ENCODE assay signal across 8 cellular contexts in the genomic region with DNA sequence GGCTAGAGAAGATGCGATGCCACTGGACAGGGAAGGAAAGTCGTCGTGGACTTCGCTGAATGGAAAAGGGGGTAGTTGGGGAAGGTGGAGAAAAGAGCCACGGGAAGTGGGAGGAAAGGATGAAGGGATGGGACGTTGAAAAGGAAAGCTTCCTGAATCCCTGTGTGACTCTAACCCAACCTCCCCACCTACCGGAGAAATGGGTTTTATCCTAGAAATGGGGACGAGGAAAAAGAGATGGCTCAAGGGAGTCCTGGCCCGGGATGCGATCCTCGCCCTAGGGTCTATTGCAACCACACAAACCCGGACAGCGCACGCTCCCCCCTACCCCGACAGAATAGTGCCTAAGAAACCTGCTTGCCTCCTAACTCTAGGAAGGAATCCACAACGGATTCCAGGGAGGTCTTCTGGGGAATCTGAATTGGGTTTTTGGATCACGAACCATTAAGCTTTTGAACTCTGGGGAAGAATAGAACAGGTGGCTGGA. TPM values are rescaled to one million over a fixed set of nuclear protein-coding genes. Genes with fewer than 3 reads are reported as not detected.
DNase-seq lines count a peak whose midpoint lies in the region; ATAC-seq and TF ChIP-seq lines count a peak whose summit lies in the region.

No MANE protein-coding gene starts in this region.

- in situ Hi-C loops in gastrocnemius medialis (cut with MboI; ENCODE audit: low sequenced_read_pairs in 4 of 4): loop anchor here in 1 of 4 donors (25.0 kb wide), 1 partner anchor 397 kb away; the partner anchor contains the start of gene RAP1GDS1

- H3K4me1 ChIP-seq in gastrocnemius medialis: peaks cover 21 to 28% of the 10 kb centered on the region in 2 donors

- H3K4me1 Mint-ChIP-seq in activated CD8-positive, alpha-beta memory T cell treated with anti-CD3 and anti-CD28 coated beads, Interleukin-2, amount 10 ng/mL, durations not matched to agents 7 days and 5 days: peaks cover 73% of the 10 kb centered on the region
- peaks cover 82% of the 10 kb centered on the region for H3K4me1 Mint-ChIP-seq in activated T-helper 1 cell treated with anti-CD3 and anti-CD28 coated beads, Interleukin-12 subunit alpha, Interleukin-12 subunit beta, Interleukin-2, Interleukin-4 antibody, amounts not matched to agents 30 ng/mL and 10 ng/mL and 1 ng/mL, durations not matched to agents 14 hours and 24 hours and 36 hours (ENCODE audit: low read depth)

- no peak for ATAC-seq in activated CD8-positive, alpha-beta memory T cell treated with anti-CD3 and anti-CD28 coated beads, Interleukin-2, amount 10 ng/mL, durations not matched to agents 7 days and 5 days
- ATAC-seq in left ventricle myocardium superior (peak; percentile 19), gastrocnemius medialis (peak; percentile 10 to 13), HG03565 (IDR thresholded peaks at IDR 0.05; ENCODE audit: unreplicated experiment) (no peak)

- no peaks in the 10 kb centered on the region for H3K27me3 Mint-ChIP-seq in activated CD8-positive, alpha-beta memory T cell treated with anti-CD3 and anti-CD28 coated beads, Interleukin-2, amount 10 ng/mL, durations not matched to agents 7 days and 5 days
- no peaks in the 10 kb centered on the region for H3K27me3 Mint-ChIP-seq in activated T-helper 1 cell treated with anti-CD3 and anti-CD28 coated beads, Interleukin-12 subunit alpha, Interleukin-12 subunit beta, Interleukin-2, Interleukin-4 antibody, amounts not matched to agents 30 ng/mL and 10 ng/mL and 1 ng/mL, durations not matched to agents 14 hours and 24 hours and 36 hours (ENCODE audit: insufficient read depth)

- intact Hi-C loops in activated T-helper 1 cell treated with anti-CD3 and anti-CD28 coated beads, Interleukin-12 subunit alpha, Interleukin-12 subunit beta, Interleukin-2, Interleukin-4 antibody, amounts not matched to agents 30 ng/mL and 10 ng/mL and 1 ng/mL, durations not matched to agents 14 hours and 24 hours and 36 hours (cut with micrococcal nuclease): no loop called here
- intact Hi-C loops in left ventricle myocardium superior (cut with micrococcal nuclease) (no loop called here), gastrocnemius medialis (cut with DNase I; ENCODE audit: low total_unique reads) (loop anchor here (2.0 to 10.0 kb wide), 4 partner anchors 194 to 398 kb away; partner anchors contain the start of genes EIF4E, METAP1 and RAP1GDS1)

- no peak for TF ChIP-seq POLR2A in gastrocnemius medialis (IDR thresholded peaks at IDR 0.05)

- TF ChIP-seq CTCF in gastrocnemius medialis (IDR thresholded peaks at IDR 0.05 in 4 of 5, conservative IDR thresholded peaks at IDR 0.05 in 1 of 5): no peak

- H3K27ac ChIP-seq in gastrocnemius medialis: peak overlapping the region; percentile 74 to 81 (median 78)

- peaks cover 17% of the 10 kb centered on the region for H3K36me3 Mint-ChIP-seq in activated CD8-positive, alpha-beta memory T cell treated with anti-CD3 and anti-CD28 coated beads, Interleukin-2, amount 10 ng/mL, durations not matched to agents 7 days and 5 days
- peaks cover 15% of the 10 kb centered on the region for H3K36me3 Mint-ChIP-seq in activated T-helper 1 cell treated with anti-CD3 and anti-CD28 coated beads, Interleukin-12 subunit alpha, Interleukin-12 subunit beta, Interleukin-2, Interleukin-4 antibody, amounts not matched to agents 30 ng/mL and 10 ng/mL and 1 ng/mL, durations not matched to agents 14 hours and 24 hours and 36 hours (ENCODE audit: low read depth)

- no peaks in the 10 kb centered on the region for H3K9me3 ChIP-seq in gastrocnemius medialis

- CTCF ChIA-PET in activated CD8-positive, alpha-beta memory T cell treated with anti-CD3 and anti-CD28 coated beads, Interleukin-2, amount 10 ng/mL, durations not matched to agents 7 days and 5 days (lab: Charles Lee): interaction anchor here (1.1 to 1.4 kb wide), 2 partner anchors 17 to 191 kb away, joined by 4 to 5 read pairs; no protein-coding TSS in a partner anchor

- peak overlapping the region; percentile 57 to 75 (median 69) for H3K4me3 ChIP-seq in gastrocnemius medialis

- H3K36me3 ChIP-seq in gastrocnemius medialis: no peaks in the 10 kb centered on the region

- H3K4me3 Mint-ChIP-seq in activated CD8-positive, alpha-beta memory T cell treated with anti-CD3 and anti-CD28 coated beads, Interleukin-2, amount 10 ng/mL, durations not matched to agents 7 days and 5 days: peak overlapping the region; percentile 94
- H3K4me3 Mint-ChIP-seq in activated T-helper 1 cell treated with anti-CD3 and anti-CD28 coated beads, Interleukin-12 subunit alpha, Interleukin-12 subunit beta, Interleukin-2, Interleukin-4 antibody, amounts not matched to agents 30 ng/mL and 10 ng/mL and 1 ng/mL, durations not matched to agents 14 hours and 24 hours and 36 hours: peak overlapping the region; percentile 89

- H3K27me3 ChIP-seq in gastrocnemius medialis: peaks cover 0 to 17% (median 0%) of the 10 kb centered on the region in 3 donors

- H3K27ac Mint-ChIP-seq in activated CD8-positive, alpha-beta memory T cell treated with anti-CD3 and anti-CD28 coated beads, Interleukin-2, amount 10 ng/mL, durations not matched to agents 7 days and 5 days: peak overlapping the region; percentile 35
- peak overlapping the region; percentile 42 for H3K27ac Mint-ChIP-seq in activated T-helper 1 cell treated with anti-CD3 and anti-CD28 coated beads, Interleukin-12 subunit alpha, Interleukin-12 subunit beta, Interleukin-2, Interleukin-4 antibody, amounts not matched to agents 30 ng/mL and 10 ng/mL and 1 ng/mL, durations not matched to agents 14 hours and 24 hours and 36 hours

- DNase-seq in activated CD8-positive, alpha-beta memory T cell treated with anti-CD3 and anti-CD28 coated beads, Interleukin-2, amount 10 ng/mL, durations not matched to agents 7 days and 5 days: no peak
- no peak for DNase-seq in activated CD8-positive, alpha-beta memory T cell treated with anti-CD3 and anti-CD28 coated beads, Interleukin-2, amount 50 U/mL, for 48 hours
- no peak for DNase-seq in activated T-helper 1 cell treated with anti-CD3 and anti-CD28 coated beads, Interleukin-12 subunit alpha, Interleukin-12 subunit beta, Interleukin-2, Interleukin-4 antibody, amounts not matched to agents 30 ng/mL and 10 ng/mL and 1 ng/mL, durations not matched to agents 14 hours and 24 hours and 36 hours (ENCODE audit: low spot score)
- DNase-seq in left ventricle myocardium superior (no peak), gastrocnemius medialis (no peak), cortex of kidney (lab: John Stamatoyannopoulos, UW) (no peak)
- DNase-seq in stimulated activated CD4-positive, alpha-beta T cell treated with anti-CD3 and anti-CD28 coated beads, Interleukin-1b, Interleukin-23, amount 100 ng/mL, for 48 hours: no peak

- H3K9me3 Mint-ChIP-seq in activated CD8-positive, alpha-beta memory T cell treated with anti-CD3 and anti-CD28 coated beads, Interleukin-2, amount 10 ng/mL, durations not matched to agents 7 days and 5 days (ENCODE audit: low read depth): no peaks in the 10 kb centered on the region
- H3K9me3 Mint-ChIP-seq in activated T-helper 1 cell treated with anti-CD3 and anti-CD28 coated beads, Interleukin-12 subunit alpha, Interleukin-12 subunit beta, Interleukin-2, Interleukin-4 antibody, amounts not matched to agents 30 ng/mL and 10 ng/mL and 1 ng/mL, durations not matched to agents 14 hours and 24 hours and 36 hours: no peaks in the 10 kb centered on the region

RNA-seq across cellular contexts. Expression of gene TSPAN5, which starts 0.7 kb away (rescaled TPM):
- total RNA-seq in activated CD8-positive, alpha-beta memory T cell treated with anti-CD3 and anti-CD28 coated beads, Interleukin-2, amount 10 ng/mL, durations not matched to agents 7 days and 5 days: 10 to 100 TPM; 25.0 to 27.8 TPM
- 34.1 and 35.5 TPM in 2 replicates for total RNA-seq in activated T-helper 1 cell treated with anti-CD3 and anti-CD28 coated beads, Interleukin-12 subunit alpha, Interleukin-12 subunit beta, Interleukin-2, Interleukin-4 antibody, amounts not matched to agents 30 ng/mL and 10 ng/mL and 1 ng/mL, durations not matched to agents 14 hours and 24 hours and 36 hours
- total RNA-seq in left ventricle myocardium superior: 3.7 TPM
- 10 to 100 TPM in 1 of 4 donors, under 1 TPM in 3; 0.55 to 18.7 (median 0.79) TPM for total RNA-seq in gastrocnemius medialis

Comparison
In these comparisons a context has a peak if more than half of its experiments do, and no peak if none do; other contexts are left out.
1. ATAC-seq: peak in left ventricle myocardium superior (single experiment) and gastrocnemius medialis (2 of 2); none in activated CD8-positive, alpha-beta memory T cell treated with anti-CD3 and anti-CD28 coated beads, Interleukin-2, amount 10 ng/mL, durations not matched to agents 7 days and 5 days (single experiment) and HG03565 (single experiment).